9 cellular contexts compared by ENCODE assay signal in the genomic region with DNA sequence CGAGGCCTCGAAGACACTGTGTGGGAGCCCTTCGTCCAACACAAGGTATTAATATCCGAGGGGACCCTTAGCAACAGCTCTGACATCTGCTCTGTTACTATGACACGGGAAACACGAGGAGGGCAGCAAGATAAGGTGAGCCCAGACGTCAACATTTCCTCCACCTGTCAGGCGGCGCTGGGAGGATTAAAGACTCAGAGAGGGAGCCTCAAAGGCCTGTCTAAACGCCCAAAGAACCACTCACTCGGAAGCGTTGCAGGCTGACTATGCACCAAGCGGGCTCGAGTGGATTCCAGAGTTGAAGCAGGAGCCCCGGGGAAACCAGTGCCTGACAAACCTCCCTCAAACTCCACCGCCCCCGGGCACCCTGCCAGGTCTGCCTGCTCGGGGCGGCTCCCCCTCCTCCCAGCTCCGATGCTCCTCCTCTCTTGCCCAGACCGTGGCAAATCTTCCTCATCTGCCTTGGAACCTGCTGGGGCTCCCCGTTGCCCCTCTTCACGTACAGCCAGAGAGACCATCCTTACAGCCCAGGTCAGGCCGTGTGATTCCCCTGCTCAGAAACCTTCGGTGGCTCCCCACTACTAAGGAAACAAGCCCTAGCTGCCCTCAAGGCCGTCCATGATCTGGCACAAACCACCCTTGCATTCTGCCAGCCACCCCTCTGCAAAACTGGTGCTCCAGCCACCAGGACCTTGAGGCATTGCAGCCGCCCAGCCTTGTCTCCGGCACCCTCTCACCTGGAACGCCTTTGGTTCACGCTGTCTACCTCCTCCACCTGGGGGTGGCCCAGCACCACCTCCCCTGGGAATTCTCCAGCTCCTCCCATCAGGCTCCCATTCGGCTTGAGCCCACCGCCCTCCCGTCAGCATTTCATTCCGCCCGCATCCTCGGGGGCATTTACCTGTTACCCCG. TPM values are rescaled to one million over a fixed set of nuclear protein-coding genes. Genes with fewer than 3 reads are reported as not detected.
DNase-seq lines count a peak whose midpoint lies in the region; ATAC-seq and TF ChIP-seq lines count a peak whose summit lies in the region.
"Had no signal": no experiment of that assay in that cellular context is flagged by ENCODE, and none has a peak within 500 bp of the region (broad histone marks: within the 10 kb centered on the region; RNA-seq: fewer than 3 reads in every experiment).

No MANE protein-coding gene starts in this region.

- peak; percentile 73 for ATAC-seq in naive thymus-derived CD4-positive, alpha-beta T cell
- ATAC-seq in GM18520 (IDR thresholded peaks at IDR 0.05; ENCODE audit: unreplicated experiment) = no peak

- H3K4me1 Mint-ChIP-seq in naive thymus-derived CD4-positive, alpha-beta T cell = peaks cover 10 to 69% (median 28%) of the 10 kb centered on the region in 7 donors
- H3K4me1 Mint-ChIP-seq in T-helper 2 cell treated with Interferon-gamma antibody and Interleukin-4, amounts not matched to agents 5 μg/mL and 100 μg/mL, for 36 hours (ENCODE audit: low read depth) = no peaks in the 10 kb centered on the region

- H3K27ac Mint-ChIP-seq in naive thymus-derived CD4-positive, alpha-beta T cell = peak overlapping the region in 7 of 9 donors; percentile 89 to 99 (median 94)
- no peak overlapping the region for H3K27ac Mint-ChIP-seq in T-helper 2 cell treated with Interferon-gamma antibody and Interleukin-4, amounts not matched to agents 5 μg/mL and 100 μg/mL, for 36 hours

- no peaks in the 10 kb centered on the region for H3K27me3 ChIP-seq in BE2C
- no peaks in the 10 kb centered on the region for H3K27me3 ChIP-seq in naive thymus-derived CD4-positive, alpha-beta T cell (ENCODE audit: control insufficient read depth in 2 of 2, insufficient read depth in 2 of 2, low read length in 2 of 2)

- POLR2A ChIA-PET in naive thymus-derived CD4-positive, alpha-beta T cell (lab: Charles Lee) = no interaction called here
- POLR2A ChIA-PET in RWPE1 (lab: Yijun Ruan, JAX; ENCODE audit: low non-redundant PET) = no interaction called here

- H3K36me3 Mint-ChIP-seq in naive thymus-derived CD4-positive, alpha-beta T cell = peaks cover 0 to 3% (median 0%) of the 10 kb centered on the region in 5 donors
- H3K36me3 Mint-ChIP-seq in T-helper 2 cell treated with Interferon-gamma antibody and Interleukin-4, amounts not matched to agents 5 μg/mL and 100 μg/mL, for 36 hours (ENCODE audit: low read depth) = no peaks in the 10 kb centered on the region

- no peaks in the 10 kb centered on the region for H3K9me3 Mint-ChIP-seq in naive thymus-derived CD4-positive, alpha-beta T cell
- no peaks in the 10 kb centered on the region for H3K9me3 Mint-ChIP-seq in T-helper 2 cell treated with Interferon-gamma antibody and Interleukin-4, amounts not matched to agents 5 μg/mL and 100 μg/mL, for 36 hours

- H3K9me3 ChIP-seq in BE2C = no peaks in the 10 kb centered on the region
- no peaks in the 10 kb centered on the region for H3K9me3 ChIP-seq in naive thymus-derived CD4-positive, alpha-beta T cell (ENCODE audit: control insufficient read depth in 2 of 3, low read length in 3 of 3)

- H3K36me3 ChIP-seq in BE2C = no peaks in the 10 kb centered on the region
- H3K36me3 ChIP-seq in naive thymus-derived CD4-positive, alpha-beta T cell (ENCODE audit: control insufficient read depth in 2 of 3, insufficient read depth in 3 of 3, low read length in 3 of 3) = no peaks in the 10 kb centered on the region

- CTCF ChIA-PET in naive thymus-derived CD4-positive, alpha-beta T cell (lab: Charles Lee) = interaction anchor here (1.8 kb wide), 1 partner anchor 51 kb away, joined by 4 read pairs; no protein-coding TSS in a partner anchor
- CTCF ChIA-PET in RWPE1 (lab: Yijun Ruan, JAX) = no interaction called here

- peak; percentile 22 for DNase-seq in BE2C
- DNase-seq in NCI-H128 (lab: John Stamatoyannopoulos, UW; ENCODE audit: unreplicated experiment) = peak; percentile 18
- DNase-seq in central memory CD4-positive, alpha-beta T cell = peak; percentile 53
- peak in 7 of 9 donors; percentile 5 to 77 (median 66) for DNase-seq in naive thymus-derived CD4-positive, alpha-beta T cell
- no peak for DNase-seq in RWPE1 (ENCODE audit: low spot score)
- DNase-seq in T-helper 2 cell treated with Interferon-gamma antibody and Interleukin-4, amounts not matched to agents 5 μg/mL and 100 μg/mL, for 36 hours (ENCODE audit: low spot score) = no peak
- no peak for DNase-seq in pons (ENCODE audit: low spot score)
- DNase-seq: effector memory CD4-positive, alpha-beta T cell had no signal

- no peak for TF ChIP-seq CTCF in BE2C (IDR thresholded peaks at IDR 0.05; ENCODE audit: low read depth, low read length)
- no peak for TF ChIP-seq CTCF in RWPE1 (conservative IDR thresholded peaks at IDR 0.05; ENCODE audit: low read depth)

- no peaks in the 10 kb centered on the region for H3K4me1 ChIP-seq in BE2C
- peaks cover 0 to 35% of the 10 kb centered on the region in 2 donors for H3K4me1 ChIP-seq in naive thymus-derived CD4-positive, alpha-beta T cell (ENCODE audit: control insufficient read depth in 2 of 2, insufficient read depth in 2 of 2, low read length in 2 of 2)

- H3K27ac ChIP-seq in naive thymus-derived CD4-positive, alpha-beta T cell (ENCODE audit: low read depth, low read length) = peak overlapping the region; percentile 58
- H3K27ac ChIP-seq in RWPE1 = no peak overlapping the region

- intact Hi-C loops in naive thymus-derived CD4-positive, alpha-beta T cell (cut with micrococcal nuclease) = no loop called here

- H3K4me3 Mint-ChIP-seq in naive thymus-derived CD4-positive, alpha-beta T cell = peak overlapping the region in 9 of 10 donors; percentile 47 to 86 (median 74)
- no peak overlapping the region for H3K4me3 Mint-ChIP-seq in T-helper 2 cell treated with Interferon-gamma antibody and Interleukin-4, amounts not matched to agents 5 μg/mL and 100 μg/mL, for 36 hours

- peaks cover 0 to 32% (median 15%) of the 10 kb centered on the region in 5 donors for H3K27me3 Mint-ChIP-seq in naive thymus-derived CD4-positive, alpha-beta T cell
- peaks cover 22% of the 10 kb centered on the region for H3K27me3 Mint-ChIP-seq in T-helper 2 cell treated with Interferon-gamma antibody and Interleukin-4, amounts not matched to agents 5 μg/mL and 100 μg/mL, for 36 hours (ENCODE audit: low read depth)

- no peak overlapping the region for H3K4me3 ChIP-seq in BE2C (ENCODE audit: low read depth, low read length)
- no peak overlapping the region for H3K4me3 ChIP-seq in naive thymus-derived CD4-positive, alpha-beta T cell (ENCODE audit: low read length)

RNA-seq across cellular contexts. Expression of a gene that starts 16.2 kb away (rescaled TPM):
- polyA plus RNA-seq in BE2C (2012; ENCODE audit: insufficient read depth, insufficient read length, low read depth) = 1.7 TPM
- total RNA-seq in naive thymus-derived CD4-positive, alpha-beta T cell = 10 to 100 TPM in 2 of 5 experiments, 1 to 10 TPM in 3; 3.0 to 19.6 (median 4.3) TPM
- polyA plus RNA-seq in naive thymus-derived CD4-positive, alpha-beta T cell = 1 to 10 TPM in 1 of 2 donors, under 1 TPM in 1; 0.84 to 8.4 TPM

Comparison
In these comparisons a context has a peak if more than half of its experiments do, and no peak if none do; other contexts are left out.
1. DNase-seq: peak in BE2C (single experiment), NCI-H128 (single experiment), central memory CD4-positive, alpha-beta T cell (single experiment) and naive thymus-derived CD4-positive, alpha-beta T cell (7 of 9); none in RWPE1 (single experiment), T-helper 2 cell treated with Interferon-gamma antibody and Interleukin-4, amounts not matched to agents 5 μg/mL and 100 μg/mL, for 36 hours (single experiment) and pons (single experiment).